16 cellular contexts compared by ENCODE assay signal in the genomic region with DNA sequence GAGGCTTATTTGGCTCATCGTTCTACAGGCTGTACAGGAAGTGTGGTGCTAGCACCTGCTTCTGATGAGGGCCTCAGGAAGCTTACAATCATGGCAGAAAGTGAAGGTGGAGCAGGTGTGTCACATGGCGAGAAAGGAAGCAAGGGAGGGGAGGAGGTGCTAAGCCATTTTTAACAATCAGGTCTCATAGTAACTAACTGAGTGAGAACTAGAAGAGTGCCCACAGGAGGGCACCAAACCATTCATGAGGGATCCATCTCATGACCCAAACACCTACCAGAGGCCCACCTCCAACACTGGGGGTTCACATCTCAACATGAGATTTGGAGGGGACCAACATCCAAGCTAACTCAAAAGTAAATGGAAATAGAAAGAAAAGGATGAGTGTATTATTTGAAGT.
DNase-seq lines count a peak whose midpoint lies in the region; ATAC-seq and TF ChIP-seq lines count a peak whose summit lies in the region.
"Had no signal": no experiment of that assay in that cellular context is flagged by ENCODE, and none has a peak within 500 bp of the region (broad histone marks: within the 10 kb centered on the region; RNA-seq: fewer than 3 reads in every experiment).

No MANE protein-coding gene starts in this region.

- H3K4me3 ChIP-seq in cardiac muscle cell (no peak overlapping the region), NB4 (ENCODE audit: low read depth, low read length) (no peak overlapping the region), thyroid gland (replicated peaks in 1 of 3) (no peak overlapping the region)
- H3K4me3 ChIP-seq: adrenal gland had no signal

- DNase-seq in cardiac muscle cell (ENCODE audit: low read depth in 1 of 2, low spot score in 1 of 2), result peak in 1 of 2 donors; percentile 37
- no peak for DNase-seq in Right ventricle myocardium superior
- DNase-seq in NB4 (ENCODE audit: low read depth), result peak; percentile 28
- peak; percentile 13 for DNase-seq in dermis blood vessel endothelial cell
- DNase-seq in thyroid gland, result peak; percentile 37 to 55
- no peak for DNase-seq in KG1 (lab: John Stamatoyannopoulos, UW)
- DNase-seq in superior temporal gyrus (ENCODE audit: extremely low spot score), result no peak
- DNase-seq in mucosa of gallbladder (ENCODE audit: low spot score), result no peak
- DNase-seq: activated CD8-positive, alpha-beta memory T cell treated with anti-CD3 and anti-CD28 coated beads for 24 hours; adrenal gland; CD8-positive, alpha-beta T cell; GOT3; left ventricle myocardium superior; NCI-H187; right cardiac atrium had no signal

- peaks cover 6% of the 10 kb centered on the region for H3K4me1 ChIP-seq in cardiac muscle cell (ENCODE audit: low read depth)
- H3K4me1 ChIP-seq in thyroid gland, result peaks cover 4 to 8% of the 10 kb centered on the region in 2 donors
- H3K4me1 ChIP-seq: adrenal gland had no signal

- H3K9me3 ChIP-seq in cardiac muscle cell (ENCODE audit: low read depth) (no peaks in the 10 kb centered on the region), thyroid gland (no peaks in the 10 kb centered on the region)
- H3K9me3 ChIP-seq: adrenal gland had no signal

- H3K27ac ChIP-seq in cardiac muscle cell (no peak overlapping the region), thyroid gland (no peak overlapping the region)
- H3K27ac ChIP-seq: adrenal gland, RWPE1 had no signal

- no peak for ATAC-seq in Right ventricle myocardium superior (ENCODE audit: poor library complexity)
- ATAC-seq: CD8-positive, alpha-beta T cell; left ventricle myocardium superior had no signal

- H3K36me3 ChIP-seq in cardiac muscle cell (no peaks in the 10 kb centered on the region), thyroid gland (no peaks in the 10 kb centered on the region)
- H3K36me3 ChIP-seq: adrenal gland had no signal

- TF ChIP-seq CTCF in cardiac muscle cell (IDR thresholded peaks at IDR 0.05; ENCODE audit: low read depth, low read length) (peak; percentile 20), NB4 (IDR thresholded peaks at IDR 0.05; ENCODE audit: low read depth, low read length) (peak; percentile 40), thyroid gland (IDR thresholded peaks at IDR 0.05) (peak in 3 of 6 experiments; percentile 36 to 45 (median 42))

- intact Hi-C loops in Right ventricle myocardium superior (cut with DNase I) (no loop called here), thyroid gland (cut with DNase I) (no loop called here)

- no peak for TF ChIP-seq POLR2A in NB4 (IDR thresholded peaks at IDR 0.05; ENCODE audit: extremely low read depth, insufficient read length)
- no peak for TF ChIP-seq POLR2A in thyroid gland (IDR thresholded peaks at IDR 0.05)

- WGBS in thyroid gland, 2 donors, result 79 to 83% methylated on average over 2 of the region's 2 CpGs

- H3K27me3 ChIP-seq in cardiac muscle cell, result no peaks in the 10 kb centered on the region
- no peaks in the 10 kb centered on the region for H3K27me3 ChIP-seq in thyroid gland

Comparison
In these comparisons a context has a peak if more than half of its experiments do, and no peak if none do; other contexts are left out.
1. DNase-seq: peak in NB4 (single experiment), dermis blood vessel endothelial cell (single experiment) and thyroid gland (2 of 2); none in Right ventricle myocardium superior (single experiment), KG1 (single experiment), superior temporal gyrus (single experiment) and mucosa of gallbladder (single experiment).